13 cellular contexts compared by ENCODE assay signal in genomic region chr9:88915916-88916315, GRCh38.
DNase-seq lines count a peak whose midpoint lies in the region; ATAC-seq, FAIRE-seq and TF ChIP-seq lines count a peak whose summit lies in the region.
"Had no signal": no experiment of that assay in that cellular context is flagged by ENCODE, and none has a peak within 500 bp of the region (broad histone marks: within the 10 kb centered on the region; RNA-seq: fewer than 3 reads in every experiment).

No MANE protein-coding gene starts in this region.

- TF ChIP-seq EP300 in HepG2 (IDR thresholded peaks at IDR 0.05; ENCODE audit: low read depth in 2 of 2, low read length in 2 of 2) (no peak), HepG2 (CRISPR knock-in tag; IDR thresholded peaks at IDR 0.05; ENCODE audit: borderline replicate concordance) (no peak)

- TF ChIP-seq CTCF in LNCaP clone FGC (IDR thresholded peaks at IDR 0.05; ENCODE audit: control insufficient read depth, extremely low read depth, insufficient read depth), result no peak
- no peak for TF ChIP-seq CTCF in astrocyte (IDR thresholded peaks at IDR 0.05; ENCODE audit: insufficient read depth, low read depth, low read length)
- no peak for TF ChIP-seq CTCF in nephron progenitor cell (IDR thresholded peaks at IDR 0.05)
- no peak for TF ChIP-seq CTCF in HepG2 (CRISPR knock-in tag; IDR thresholded peaks at IDR 0.05)

- TF ChIP-seq RAD21 in HepG2 (CRISPR knock-in tag; IDR thresholded peaks at IDR 0.05), result no peak

- H3K9me3 ChIP-seq in astrocyte (ENCODE audit: insufficient read depth, low read depth, low read length), result peaks cover 5% of the 10 kb centered on the region
- H3K9me3 ChIP-seq in HepG2 (ENCODE audit: low read length), result peaks cover 16% of the 10 kb centered on the region

- no peaks in the 10 kb centered on the region for H3K79me2 ChIP-seq in astrocyte (ENCODE audit: insufficient read depth, low read length)
- no peaks in the 10 kb centered on the region for H3K79me2 ChIP-seq in HepG2 (ENCODE audit: insufficient read depth, low read length)

- CTCF ChIA-PET in HepG2 (lab: Yijun Ruan, JAX; ENCODE audit: low intra/inter-chr PET ratio, low total read pairs), result no interaction called here

- H3K9me3 Mint-ChIP-seq in astrocyte (ENCODE audit: unreplicated experiment), result peaks cover 7% of the 10 kb centered on the region
- peaks cover 36% of the 10 kb centered on the region for H3K9me3 Mint-ChIP-seq in nephron progenitor cell

- peak; percentile 9 for DNase-seq in NCI-H1105 treated with DMSO at 0.1 percent for 48 hours (lab: John Stamatoyannopoulos, UW)
- DNase-seq in NCI-H1105 (lab: John Stamatoyannopoulos, UW), result no peak
- DNase-seq in LNCaP clone FGC (ENCODE audit: low read depth), result peak; percentile 15
- DNase-seq in astrocyte (ENCODE audit: low read depth), result no peak
- no peak for DNase-seq in nephron progenitor cell
- DNase-seq in HepG2 (ENCODE audit: low spot score), result no peak
- DNase-seq in islet precursor cell, result no peak
- no peak for DNase-seq in NCI-H1930 (lab: John Stamatoyannopoulos, UW)
- DNase-seq: CD4-positive, alpha-beta T cell; DMS79 treated with DMSO at 0.1 percent for 48 hours; NCI-H187; NCI-H510A had no signal

- no peak for ATAC-seq in HepG2

- H3K4me1 Mint-ChIP-seq in astrocyte (ENCODE audit: low read depth, unreplicated experiment) (no peaks in the 10 kb centered on the region), nephron progenitor cell (peaks cover 17% of the 10 kb centered on the region)

- POLR2A ChIA-PET in HepG2 (lab: Yijun Ruan, JAX), result no interaction called here

- H3K4me3 Mint-ChIP-seq in astrocyte (ENCODE audit: unreplicated experiment) (no peak overlapping the region), nephron progenitor cell (no peak overlapping the region)
- H3K4me3 Mint-ChIP-seq: CD4-positive, alpha-beta T cell had no signal

- WGBS in HepG2 (ENCODE audit: low lambda C conversion rate), result 32% methylated on average over 2 of the region's 2 CpGs

- H3K36me3 Mint-ChIP-seq in astrocyte (ENCODE audit: low read depth, unreplicated experiment) (peaks cover 2% of the 10 kb centered on the region), nephron progenitor cell (ENCODE audit: low read depth) (peaks cover 16% of the 10 kb centered on the region)

- BruUV-seq in HepG2 (replicated peaks; lab: Mats Ljungman, UMichigan), result no TSS peak

- TF ChIP-seq POLR2A in HepG2 (IDR thresholded peaks at IDR 0.05; ENCODE audit: insufficient read depth in 1 of 2, low read depth in 2 of 2, low read length in 2 of 2), result no peak

- H3K4me3 ChIP-seq in LNCaP clone FGC (ENCODE audit: low read depth, low read length) (no peak overlapping the region), astrocyte (ENCODE audit: insufficient read depth, low read depth, low read length) (no peak overlapping the region), HepG2 (replicated peaks in 1 of 3; ENCODE audit: insufficient read depth in 1 of 3, low read depth in 2 of 3, low read length in 3 of 3) (no peak overlapping the region)

- H3K27me3 Mint-ChIP-seq in astrocyte (ENCODE audit: low read depth, unreplicated experiment) (peaks cover 8% of the 10 kb centered on the region), nephron progenitor cell (ENCODE audit: low read depth, poor library complexity) (peaks cover 5% of the 10 kb centered on the region)

- no peak overlapping the region for H3K27ac ChIP-seq in astrocyte (ENCODE audit: low read depth, low read length)
- H3K27ac ChIP-seq in HepG2 (ENCODE audit: extremely low read length, insufficient read depth, low read length), result no peak overlapping the region
- H3K27ac ChIP-seq: 22Rv1 had no signal

- H2AFZ ChIP-seq in astrocyte (ENCODE audit: low read depth, low read length) (no peak overlapping the region), HepG2 (ENCODE audit: low read length) (no peak overlapping the region)

- in situ Hi-C loops in HepG2 (cut with HindIII; ENCODE audit: extremely low pct_ligation_motif_present, low pct_unique_long_range_greater_than_20kb), result no loop called here

- intact Hi-C loops in HepG2 (cut with micrococcal nuclease; ENCODE audit: unreplicated experiment), result no loop called here

- FAIRE-seq in astrocyte (lab: Jason Lieb, UNC) (no peak), HepG2 (lab: Jason Lieb, UNC) (no peak)

- H3K4me2 ChIP-seq in astrocyte (ENCODE audit: low read length) (no peak overlapping the region), HepG2 (ENCODE audit: low read depth, low read length) (no peak overlapping the region)

- H3K36me3 ChIP-seq in astrocyte (ENCODE audit: insufficient read depth, low read length) (no peaks in the 10 kb centered on the region), HepG2 (replicated peaks in 1 of 2; ENCODE audit: control insufficient read depth in 1 of 2, insufficient read depth in 2 of 2, low read length in 2 of 2) (no peaks in the 10 kb centered on the region)

- H3K4me1 ChIP-seq in astrocyte (ENCODE audit: insufficient read depth, low read length) (no peaks in the 10 kb centered on the region), HepG2 (ENCODE audit: insufficient read depth, low read length) (peaks cover 8% of the 10 kb centered on the region)

- H3K27ac Mint-ChIP-seq in astrocyte (ENCODE audit: unreplicated experiment) (peak overlapping the region; percentile 19), nephron progenitor cell (peak overlapping the region; percentile 20)
- H3K27ac Mint-ChIP-seq: CD4-positive, alpha-beta T cell had no signal

- no peaks in the 10 kb centered on the region for H3K27me3 ChIP-seq in astrocyte (ENCODE audit: insufficient read depth, low read length)
- H3K27me3 ChIP-seq in HepG2 (ENCODE audit: control insufficient read depth in 1 of 2, insufficient read depth in 2 of 2, low read length in 2 of 2), result no peaks in the 10 kb centered on the region

- H3K9ac ChIP-seq in astrocyte (ENCODE audit: low read length) (no peak overlapping the region), HepG2 (ENCODE audit: insufficient read depth, low read depth, low read length) (no peak overlapping the region)

- H4K20me1 ChIP-seq in astrocyte (ENCODE audit: insufficient read depth, low read length) (no peaks in the 10 kb centered on the region), HepG2 (ENCODE audit: insufficient read depth, low read length) (no peaks in the 10 kb centered on the region)

TF ChIP-seq in HepG2, 621 proteins besides CTCF, POLR2A, EP300 and RAD21:
- no peak for TF ChIP-seq CREM (IDR thresholded peaks at IDR 0.05)
- no peak for TF ChIP-seq CREM (CRISPR knock-in tag; IDR thresholded peaks at IDR 0.05)
- no peak for TF ChIP-seq ZNF550 (CRISPR knock-in tag; IDR thresholded peaks at IDR 0.05; ENCODE audit: borderline replicate concordance)
- TF ChIP-seq CCDC6 (CRISPR knock-in tag; IDR thresholded peaks at IDR 0.05), result no peak
- TF ChIP-seq RFXANK (CRISPR knock-in tag; IDR thresholded peaks at IDR 0.05), result no peak
- TF ChIP-seq POGZ (CRISPR knock-in tag; IDR thresholded peaks at IDR 0.05), result no peak
- no peak for TF ChIP-seq ZNF792 (CRISPR knock-in tag; IDR thresholded peaks at IDR 0.05)
- no peak for TF ChIP-seq NFYB (CRISPR knock-in tag; IDR thresholded peaks at IDR 0.05)
- TF ChIP-seq ZNF589 (CRISPR knock-in tag; conservative IDR thresholded peaks at IDR 0.05), result no peak
- no peak for TF ChIP-seq ZFX (CRISPR knock-in tag; IDR thresholded peaks at IDR 0.05; ENCODE audit: low read depth)
- no peak for TF ChIP-seq ZBTB3 (CRISPR knock-in tag; IDR thresholded peaks at IDR 0.05; ENCODE audit: borderline replicate concordance, low read depth)
- TF ChIP-seq ZNF30 (CRISPR knock-in tag; IDR thresholded peaks at IDR 0.05), result no peak
- no peak for TF ChIP-seq ZMYM4 (CRISPR knock-in tag; IDR thresholded peaks at IDR 0.05)
- no peak for TF ChIP-seq TRIM22 (IDR thresholded peaks at IDR 0.05)
- TF ChIP-seq NONO (IDR thresholded peaks at IDR 0.05), result no peak
- TF ChIP-seq NONO (CRISPR knock-in tag; conservative IDR thresholded peaks at IDR 0.05), result no peak
- no peak for TF ChIP-seq GTF2F1 (IDR thresholded peaks at IDR 0.05; ENCODE audit: low read length)
- no peak for TF ChIP-seq ZIK1 (CRISPR knock-in tag; IDR thresholded peaks at IDR 0.05; ENCODE audit: borderline replicate concordance, low read depth)
- TF ChIP-seq SKI (IDR thresholded peaks at IDR 0.05; ENCODE audit: partially characterized antibody), result no peak
- TF ChIP-seq JUND (CRISPR knock-in tag; IDR thresholded peaks at IDR 0.05), result no peak
- no peak for TF ChIP-seq ZFP36L2 (CRISPR knock-in tag; IDR thresholded peaks at IDR 0.05)
- TF ChIP-seq SATB2 (CRISPR knock-in tag; IDR thresholded peaks at IDR 0.05), result no peak

Comparison
In these comparisons a context has a peak if more than half of its experiments do, and no peak if none do; other contexts are left out.
1. DNase-seq: peak in NCI-H1105 treated with DMSO at 0.1 percent for 48 hours (single experiment) and LNCaP clone FGC (single experiment); none in NCI-H1105 (single experiment), astrocyte (single experiment), nephron progenitor cell (single experiment), HepG2 (single experiment), islet precursor cell (single experiment) and NCI-H1930 (0 of 2).